1 cellular context compared by ENCODE assay signal in the genomic region with DNA sequence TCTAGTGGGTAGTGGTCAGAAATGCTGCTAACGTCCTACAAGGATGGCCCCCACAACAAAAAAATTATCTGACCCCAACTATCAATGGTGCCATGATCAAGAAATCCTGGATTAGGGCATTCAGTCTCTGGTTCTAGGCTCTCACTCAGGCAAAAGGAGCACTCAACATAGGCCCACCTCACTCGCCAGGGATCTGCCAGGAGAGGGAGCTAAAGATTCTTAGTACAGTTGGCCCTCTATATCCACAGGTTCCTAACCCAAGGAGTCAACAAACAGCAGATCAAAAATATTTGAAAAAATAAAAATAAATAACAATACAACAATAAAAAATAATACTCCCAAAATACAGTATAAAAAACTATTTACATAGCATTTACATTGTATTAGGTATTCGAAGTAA.
TF ChIP-seq lines count a peak whose summit lies in the region.

No MANE protein-coding gene starts in this region.

TF ChIP-seq in K562, 482 proteins besides CTCF, POLR2A, EP300 and RAD21 (continued from another document):
- TF ChIP-seq JUN (IDR thresholded peaks at IDR 0.05; ENCODE audit: borderline replicate concordance, low read depth, low read length) (no peak), JUN (CRISPR knock-in tag; IDR thresholded peaks at IDR 0.05; ENCODE audit: borderline replicate concordance) (no peak), ADNP (tag; IDR thresholded peaks at IDR 0.05) (no peak), POLR2H (tag; IDR thresholded peaks at IDR 0.05; ENCODE audit: low read depth) (no peak), HLTF (IDR thresholded peaks at IDR 0.05) (no peak), ZKSCAN8 (CRISPR knock-in tag; IDR thresholded peaks at IDR 0.05) (no peak), HDAC2 (IDR thresholded peaks at IDR 0.05) (no peak), TARDBP (IDR thresholded peaks at IDR 0.05) (no peak), DEAF1 (CRISPR knock-in tag; IDR thresholded peaks at IDR 0.05) (0 out of 2 replicates have a peak, but pooled peaks have one; percentile 35), GTF2A2 (tag; IDR thresholded peaks at IDR 0.05) (no peak), ZBTB33 (CRISPR knock-in tag; IDR thresholded peaks at IDR 0.05) (no peak), SMC3 (conservative IDR thresholded peaks at IDR 0.05; ENCODE audit: insufficient read depth, low read depth, low read length) (peak; percentile 29; the same call in 1 of the 2 replicates)
- TF ChIP-seq, protein P1, sequence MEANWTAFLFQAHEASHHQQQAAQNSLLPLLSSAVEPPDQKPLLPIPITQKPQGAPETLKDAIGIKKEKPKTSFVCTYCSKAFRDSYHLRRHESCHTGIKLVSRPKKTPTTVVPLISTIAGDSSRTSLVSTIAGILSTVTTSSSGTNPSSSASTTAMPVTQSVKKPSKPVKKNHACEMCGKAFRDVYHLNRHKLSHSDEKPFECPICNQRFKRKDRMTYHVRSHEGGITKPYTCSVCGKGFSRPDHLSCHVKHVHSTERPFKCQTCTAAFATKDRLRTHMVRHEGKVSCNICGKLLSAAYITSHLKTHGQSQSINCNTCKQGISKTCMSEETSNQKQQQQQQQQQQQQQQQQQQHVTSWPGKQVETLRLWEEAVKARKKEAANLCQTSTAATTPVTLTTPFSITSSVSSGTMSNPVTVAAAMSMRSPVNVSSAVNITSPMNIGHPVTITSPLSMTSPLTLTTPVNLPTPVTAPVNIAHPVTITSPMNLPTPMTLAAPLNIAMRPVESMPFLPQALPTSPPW (CRISPR knock-in tag; IDR thresholded peaks at IDR 0.05) = no peak
- TF ChIP-seq, protein P2, sequence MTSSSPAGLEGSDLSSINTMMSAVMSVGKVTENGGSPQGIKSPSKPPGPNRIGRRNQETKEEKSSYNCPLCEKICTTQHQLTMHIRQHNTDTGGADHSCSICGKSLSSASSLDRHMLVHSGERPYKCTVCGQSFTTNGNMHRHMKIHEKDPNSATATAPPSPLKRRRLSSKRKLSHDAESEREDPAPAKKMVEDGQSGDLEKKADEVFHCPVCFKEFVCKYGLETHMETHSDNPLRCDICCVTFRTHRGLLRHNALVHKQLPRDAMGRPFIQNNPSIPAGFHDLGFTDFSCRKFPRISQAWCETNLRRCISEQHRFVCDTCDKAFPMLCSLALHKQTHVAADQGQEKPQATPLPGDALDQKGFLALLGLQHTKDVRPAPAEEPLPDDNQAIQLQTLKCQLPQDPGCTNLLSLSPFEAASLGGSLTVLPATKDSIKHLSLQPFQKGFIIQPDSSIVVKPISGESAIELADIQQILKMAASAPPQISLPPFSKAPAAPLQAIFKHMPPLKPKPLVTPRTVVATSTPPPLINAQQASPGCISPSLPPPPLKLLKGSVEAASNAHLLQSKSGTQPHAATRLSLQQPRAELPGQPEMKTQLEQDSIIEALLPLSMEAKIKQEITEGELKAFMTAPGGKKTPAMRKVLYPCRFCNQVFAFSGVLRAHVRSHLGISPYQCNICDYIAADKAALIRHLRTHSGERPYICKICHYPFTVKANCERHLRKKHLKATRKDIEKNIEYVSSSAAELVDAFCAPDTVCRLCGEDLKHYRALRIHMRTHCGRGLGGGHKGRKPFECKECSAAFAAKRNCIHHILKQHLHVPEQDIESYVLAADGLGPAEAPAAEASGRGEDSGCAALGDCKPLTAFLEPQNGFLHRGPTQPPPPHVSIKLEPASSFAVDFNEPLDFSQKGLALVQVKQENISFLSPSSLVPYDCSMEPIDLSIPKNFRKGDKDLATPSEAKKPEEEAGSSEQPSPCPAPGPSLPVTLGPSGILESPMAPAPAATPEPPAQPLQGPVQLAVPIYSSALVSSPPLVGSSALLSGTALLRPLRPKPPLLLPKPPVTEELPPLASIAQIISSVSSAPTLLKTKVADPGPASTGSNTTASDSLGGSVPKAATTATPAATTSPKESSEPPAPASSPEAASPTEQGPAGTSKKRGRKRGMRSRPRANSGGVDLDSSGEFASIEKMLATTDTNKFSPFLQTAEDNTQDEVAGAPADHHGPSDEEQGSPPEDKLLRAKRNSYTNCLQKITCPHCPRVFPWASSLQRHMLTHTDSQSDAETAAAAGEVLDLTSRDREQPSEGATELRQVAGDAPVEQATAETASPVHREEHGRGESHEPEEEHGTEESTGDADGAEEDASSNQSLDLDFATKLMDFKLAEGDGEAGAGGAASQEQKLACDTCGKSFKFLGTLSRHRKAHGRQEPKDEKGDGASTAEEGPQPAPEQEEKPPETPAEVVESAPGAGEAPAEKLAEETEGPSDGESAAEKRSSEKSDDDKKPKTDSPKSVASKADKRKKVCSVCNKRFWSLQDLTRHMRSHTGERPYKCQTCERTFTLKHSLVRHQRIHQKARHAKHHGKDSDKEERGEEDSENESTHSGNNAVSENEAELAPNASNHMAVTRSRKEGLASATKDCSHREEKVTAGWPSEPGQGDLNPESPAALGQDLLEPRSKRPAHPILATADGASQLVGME (CRISPR knock-in tag; IDR thresholded peaks at IDR 0.05) = no peak
